ENCODE assay signal across 23 cellular contexts in the genomic region with DNA sequence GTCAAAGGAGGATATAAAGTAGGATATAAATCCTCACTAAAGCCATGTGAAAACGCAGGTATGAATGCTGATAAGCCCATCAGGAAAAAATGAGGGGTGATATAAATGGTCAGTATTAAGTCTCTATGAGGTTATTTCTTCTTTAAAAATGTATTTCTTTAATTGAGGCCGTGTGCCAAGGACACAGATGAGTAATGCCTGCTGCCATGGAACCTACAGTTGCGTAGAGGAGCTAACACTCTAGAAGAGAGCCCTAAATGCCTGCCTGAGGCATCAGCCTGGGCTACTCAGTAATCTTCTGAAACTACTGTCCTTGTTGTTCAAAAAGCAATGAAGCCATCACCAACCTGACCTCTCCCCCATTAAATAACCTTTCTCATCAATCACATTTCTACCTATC.
A peak's percentile ranks its signal among the peaks of the same experiment; 100 is the strongest.
DNase-seq lines count a peak whose midpoint lies in the region; ATAC-seq, FAIRE-seq and TF ChIP-seq lines count a peak whose summit lies in the region.
"Had no signal": no experiment of that assay in that cellular context is flagged by ENCODE, and none has a peak within 500 bp of the region (broad histone marks: within the 10 kb centered on the region; RNA-seq: fewer than 3 reads in every experiment).

No MANE protein-coding gene starts in this region.

- H3K4me3 Mint-ChIP-seq in WTC11 = no peak overlapping the region
- H3K4me3 Mint-ChIP-seq: CD4-positive, CD25-positive, alpha-beta regulatory T cell had no signal

- DNase-seq in Ammon's horn (ENCODE audit: low spot score) (peak; percentile 32), LHCN-M2 (ENCODE audit: low read depth) (peak; percentile 20), bronchial epithelial cell (ENCODE audit: low read depth) (peak; percentile 9), fibroblast of mammary gland (ENCODE audit: low read depth) (peak; percentile 28), HUDEP-2 (lab: John Stamatoyannopoulos, UW; ENCODE audit: unreplicated experiment in 76 of 76) (no peak), WTC11 (ENCODE audit: low spot score) (no peak), activated T-cell treated with anti-CD3 and anti-CD28 coated beads for 4 hours (no peak)
- DNase-seq in stimulated activated CD4-positive, alpha-beta T cell treated with anti-CD3 and anti-CD28 coated beads, Interleukin-12 subunit alpha, Interleukin-12 subunit beta, amount 100 ng/mL, for 4 hours = no peak
- DNase-seq: CD4-positive, CD25-positive, alpha-beta regulatory T cell; KBM-7; NCI-H1048; NCI-H1417; NCI-H1694; NCI-H2029 treated with DMSO at 0.1 percent for 48 hours; NCI-H446 treated with DMSO at 0.1 percent for 48 hours; NCI-H526; NCI-H82; PC-9; SHP77; SW 1271 had no signal

- no peaks in the 10 kb centered on the region for H3K27me3 ChIP-seq in bronchial epithelial cell (ENCODE audit: control insufficient read depth, insufficient read depth, low read length)
- H3K27me3 ChIP-seq: BLaER1 had no signal

- H3K36me3 Mint-ChIP-seq in WTC11 = 0 out of 2 replicates have a peak, but pooled peaks cover 2% of the 10 kb centered on the region

- POLR2A ChIA-PET in WTC11 (lab: Charles Lee) = no interaction called here

- no peaks in the 10 kb centered on the region for H3K4me1 Mint-ChIP-seq in WTC11

- peaks cover 2% of the 10 kb centered on the region; the same call in 1 of the 2 replicates for H3K9me3 Mint-ChIP-seq in WTC11

- H3K27ac Mint-ChIP-seq in WTC11 = no peak overlapping the region
- H3K27ac Mint-ChIP-seq: CD4-positive, CD25-positive, alpha-beta regulatory T cell had no signal

- TF ChIP-seq CTCF in bronchial epithelial cell (IDR thresholded peaks at IDR 0.05; ENCODE audit: insufficient read depth, low read length, severe bottlenecking) (no peak), fibroblast of mammary gland (conservative IDR thresholded peaks at IDR 0.05; ENCODE audit: control insufficient read depth, insufficient read depth, low read depth, low read length) (no peak), WTC11 (IDR thresholded peaks at IDR 0.05) (no peak)

- FAIRE-seq in bronchial epithelial cell (lab: Jason Lieb, UNC) = no peak
- FAIRE-seq: D721Med, H1 had no signal

- no peak overlapping the region for H3K4me3 ChIP-seq in bronchial epithelial cell (ENCODE audit: low read depth, low read length)
- H3K4me3 ChIP-seq in fibroblast of mammary gland (ENCODE audit: control insufficient read depth, low read depth, low read length) = no peak overlapping the region
- H3K4me3 ChIP-seq: BLaER1, PC-9 had no signal

- no peaks in the 10 kb centered on the region for H3K27me3 Mint-ChIP-seq in WTC11 (ENCODE audit: low read depth)
- H3K27me3 Mint-ChIP-seq: CD4-positive, CD25-positive, alpha-beta regulatory T cell had no signal

- no peaks in the 10 kb centered on the region for H3K36me3 ChIP-seq in bronchial epithelial cell (ENCODE audit: control insufficient read depth, insufficient read depth, low read length)

- ATAC-seq in WTC11 = no peak

- CTCF ChIA-PET in WTC11 (lab: Charles Lee) = interaction anchor here (1.0 to 1.4 kb wide), 2 partner anchors 9 to 91 kb away, joined by 3 to 4 read pairs; no protein-coding TSS in a partner anchor

TF ChIP-seq in WTC11, 78 proteins besides CTCF, POLR2A, EP300 and RAD21:
- TF ChIP-seq, protein P1, sequence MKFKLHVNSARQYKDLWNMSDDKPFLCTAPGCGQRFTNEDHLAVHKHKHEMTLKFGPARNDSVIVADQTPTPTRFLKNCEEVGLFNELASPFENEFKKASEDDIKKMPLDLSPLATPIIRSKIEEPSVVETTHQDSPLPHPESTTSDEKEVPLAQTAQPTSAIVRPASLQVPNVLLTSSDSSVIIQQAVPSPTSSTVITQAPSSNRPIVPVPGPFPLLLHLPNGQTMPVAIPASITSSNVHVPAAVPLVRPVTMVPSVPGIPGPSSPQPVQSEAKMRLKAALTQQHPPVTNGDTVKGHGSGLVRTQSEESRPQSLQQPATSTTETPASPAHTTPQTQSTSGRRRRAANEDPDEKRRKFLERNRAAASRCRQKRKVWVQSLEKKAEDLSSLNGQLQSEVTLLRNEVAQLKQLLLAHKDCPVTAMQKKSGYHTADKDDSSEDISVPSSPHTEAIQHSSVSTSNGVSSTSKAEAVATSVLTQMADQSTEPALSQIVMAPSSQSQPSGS (CRISPR knock-in tag; IDR thresholded peaks at IDR 0.05; ENCODE audit: borderline replicate concordance, low read depth) = no peak
- TF ChIP-seq, protein P2, sequence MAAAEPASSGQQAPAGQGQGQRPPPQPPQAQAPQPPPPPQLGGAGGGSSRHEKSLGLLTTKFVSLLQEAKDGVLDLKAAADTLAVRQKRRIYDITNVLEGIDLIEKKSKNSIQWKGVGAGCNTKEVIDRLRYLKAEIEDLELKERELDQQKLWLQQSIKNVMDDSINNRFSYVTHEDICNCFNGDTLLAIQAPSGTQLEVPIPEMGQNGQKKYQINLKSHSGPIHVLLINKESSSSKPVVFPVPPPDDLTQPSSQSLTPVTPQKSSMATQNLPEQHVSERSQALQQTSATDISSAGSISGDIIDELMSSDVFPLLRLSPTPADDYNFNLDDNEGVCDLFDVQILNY (CRISPR knock-in tag; IDR thresholded peaks at IDR 0.05) = no peak
- TF ChIP-seq ATF1 (CRISPR knock-in tag; IDR thresholded peaks at IDR 0.05) (no peak), NFATC4 (CRISPR knock-in tag; IDR thresholded peaks at IDR 0.05) (no peak), CBFB (CRISPR knock-in tag; IDR thresholded peaks at IDR 0.05; ENCODE audit: low read depth) (no peak), ZNF263 (CRISPR knock-in tag; IDR thresholded peaks at IDR 0.05; ENCODE audit: low read depth) (no peak), RELA (CRISPR knock-in tag; IDR thresholded peaks at IDR 0.05; ENCODE audit: borderline replicate concordance) (no peak), SMAD4 (CRISPR knock-in tag; IDR thresholded peaks at IDR 0.05) (no peak), RORB (CRISPR knock-in tag; IDR thresholded peaks at IDR 0.05) (no peak), HMGA2 (CRISPR knock-in tag; IDR thresholded peaks at IDR 0.05) (no peak), GRHL2 (CRISPR knock-in tag; IDR thresholded peaks at IDR 0.05; ENCODE audit: insufficient replicate concordance, severe bottlenecking) (no peak), ZNF423 (CRISPR knock-in tag; IDR thresholded peaks at IDR 0.05) (no peak), NR2C2 (CRISPR knock-in tag; IDR thresholded peaks at IDR 0.05) (no peak)
- TF ChIP-seq, protein P3, sequence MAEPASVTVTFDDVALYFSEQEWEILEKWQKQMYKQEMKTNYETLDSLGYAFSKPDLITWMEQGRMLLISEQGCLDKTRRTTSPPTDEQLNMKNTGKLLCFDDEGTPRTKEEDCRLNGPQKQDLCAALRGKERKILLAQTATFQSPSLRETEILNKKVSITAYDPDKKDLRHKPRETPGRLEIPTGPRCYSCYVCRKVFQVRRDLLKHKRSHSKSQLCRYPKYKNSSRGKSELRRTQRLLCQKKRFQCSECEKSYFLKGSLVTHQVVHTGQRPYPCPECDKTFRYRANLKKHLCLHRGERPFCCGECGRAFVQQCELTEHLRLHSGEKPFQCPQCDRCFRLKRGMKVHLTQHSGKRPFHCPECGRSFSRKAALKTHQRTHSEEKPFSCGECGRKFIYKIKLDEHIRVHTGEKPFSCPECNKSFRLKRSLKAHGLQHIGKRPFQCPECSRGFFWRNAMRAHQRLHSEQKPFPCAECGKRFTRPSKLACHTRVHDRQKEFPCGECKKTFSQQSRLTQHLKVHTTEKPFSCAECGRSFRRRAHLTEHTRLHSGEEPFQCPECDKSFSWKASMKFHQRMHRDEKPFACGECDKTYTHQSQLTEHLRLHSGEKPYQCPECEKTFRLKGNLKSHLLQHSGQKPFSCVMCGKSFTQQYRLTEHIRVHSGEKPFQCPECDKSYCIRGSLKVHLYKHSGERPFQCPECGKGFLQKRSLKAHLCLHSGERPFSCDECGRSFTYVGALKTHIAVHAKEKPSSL (CRISPR knock-in tag; conservative IDR thresholded peaks at IDR 0.05) = no peak
- TF ChIP-seq, protein P4, sequence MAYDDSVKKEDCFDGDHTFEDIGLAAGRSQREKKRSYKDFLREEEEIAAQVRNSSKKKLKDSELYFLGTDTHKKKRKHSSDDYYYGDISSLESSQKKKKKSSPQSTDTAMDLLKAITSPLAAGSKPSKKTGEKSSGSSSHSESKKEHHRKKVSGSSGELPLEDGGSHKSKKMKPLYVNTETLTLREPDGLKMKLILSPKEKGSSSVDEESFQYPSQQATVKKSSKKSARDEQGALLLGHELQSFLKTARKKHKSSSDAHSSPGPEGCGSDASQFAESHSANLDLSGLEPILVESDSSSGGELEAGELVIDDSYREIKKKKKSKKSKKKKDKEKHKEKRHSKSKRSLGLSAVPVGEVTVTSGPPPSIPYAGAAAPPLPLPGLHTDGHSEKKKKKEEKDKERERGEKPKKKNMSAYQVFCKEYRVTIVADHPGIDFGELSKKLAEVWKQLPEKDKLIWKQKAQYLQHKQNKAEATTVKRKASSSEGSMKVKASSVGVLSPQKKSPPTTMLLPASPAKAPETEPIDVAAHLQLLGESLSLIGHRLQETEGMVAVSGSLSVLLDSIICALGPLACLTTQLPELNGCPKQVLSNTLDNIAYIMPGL (CRISPR knock-in tag; IDR thresholded peaks at IDR 0.05) = no peak
- TF ChIP-seq, protein P5, sequence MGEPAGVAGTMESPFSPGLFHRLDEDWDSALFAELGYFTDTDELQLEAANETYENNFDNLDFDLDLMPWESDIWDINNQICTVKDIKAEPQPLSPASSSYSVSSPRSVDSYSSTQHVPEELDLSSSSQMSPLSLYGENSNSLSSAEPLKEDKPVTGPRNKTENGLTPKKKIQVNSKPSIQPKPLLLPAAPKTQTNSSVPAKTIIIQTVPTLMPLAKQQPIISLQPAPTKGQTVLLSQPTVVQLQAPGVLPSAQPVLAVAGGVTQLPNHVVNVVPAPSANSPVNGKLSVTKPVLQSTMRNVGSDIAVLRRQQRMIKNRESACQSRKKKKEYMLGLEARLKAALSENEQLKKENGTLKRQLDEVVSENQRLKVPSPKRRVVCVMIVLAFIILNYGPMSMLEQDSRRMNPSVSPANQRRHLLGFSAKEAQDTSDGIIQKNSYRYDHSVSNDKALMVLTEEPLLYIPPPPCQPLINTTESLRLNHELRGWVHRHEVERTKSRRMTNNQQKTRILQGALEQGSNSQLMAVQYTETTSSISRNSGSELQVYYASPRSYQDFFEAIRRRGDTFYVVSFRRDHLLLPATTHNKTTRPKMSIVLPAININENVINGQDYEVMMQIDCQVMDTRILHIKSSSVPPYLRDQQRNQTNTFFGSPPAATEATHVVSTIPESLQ (CRISPR knock-in tag; IDR thresholded peaks at IDR 0.05) = no peak
TF ChIP-seq in WTC11: peak in this region for 0.

Comparison
In these comparisons a context has a peak if more than half of its experiments do, and no peak if none do; other contexts are left out.
1. DNase-seq: peak in Ammon's horn (single experiment), LHCN-M2 (single experiment), bronchial epithelial cell (single experiment) and fibroblast of mammary gland (single experiment); none in stimulated activated CD4-positive, alpha-beta T cell treated with anti-CD3 and anti-CD28 coated beads, Interleukin-12 subunit alpha, Interleukin-12 subunit beta, amount 100 ng/mL, for 4 hours (single experiment), HUDEP-2 (0 of 76), WTC11 (single experiment) and activated T-cell treated with anti-CD3 and anti-CD28 coated beads for 4 hours (single experiment).